ENCODE assay signal across 10 cellular contexts in the genomic region with DNA sequence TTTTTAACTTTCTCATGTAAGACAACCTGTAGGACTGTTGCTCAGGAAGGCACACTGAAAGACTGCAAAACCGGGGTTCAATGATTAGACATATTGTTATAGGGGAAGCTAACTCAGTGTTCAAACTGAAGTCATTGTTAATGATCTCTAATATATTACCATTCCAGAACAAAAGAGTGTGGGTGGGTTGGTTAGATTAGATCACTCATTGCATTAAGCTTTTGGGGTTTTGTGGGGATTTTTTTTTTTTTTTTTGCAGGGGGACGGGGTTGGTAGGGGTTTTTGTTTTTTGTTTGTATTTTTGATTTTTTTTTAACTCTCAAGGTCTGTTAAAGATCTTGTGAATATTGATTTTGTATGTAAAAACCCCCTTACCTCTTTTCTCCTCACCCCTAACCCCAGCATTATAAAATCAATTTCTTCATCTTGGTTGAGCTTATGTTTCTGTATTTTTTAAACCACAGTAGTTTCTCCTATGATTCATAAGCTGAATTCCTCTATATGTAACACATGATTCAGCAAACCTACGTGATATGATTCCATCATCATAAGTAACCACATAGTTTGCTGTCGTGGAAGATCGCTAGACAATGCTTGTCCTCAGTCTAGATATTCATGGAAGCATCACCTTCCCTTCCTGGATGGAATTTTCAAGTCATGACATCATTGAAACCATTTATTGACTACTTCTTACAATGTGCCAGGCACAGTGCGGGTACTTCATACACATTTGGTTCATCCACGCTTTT.
DNase-seq lines count a peak whose midpoint lies in the region; ATAC-seq, FAIRE-seq and TF ChIP-seq lines count a peak whose summit lies in the region.
"Had no signal": no experiment of that assay in that cellular context is flagged by ENCODE, and none has a peak within 500 bp of the region (broad histone marks: within the 10 kb centered on the region; RNA-seq: fewer than 3 reads in every experiment).

No MANE protein-coding gene starts in this region.

- no peak overlapping the region for H3K9ac ChIP-seq in K562 (ENCODE audit: insufficient read depth in 1 of 2, low read depth in 2 of 2, low read length in 2 of 2)

- no peaks in the 10 kb centered on the region for H3K9me3 Mint-ChIP-seq in activated naive CD4-positive, alpha-beta T cell treated with anti-CD3 and anti-CD28 coated beads, Interleukin-2, amount 50 U/mL, for 24 hours
- H3K9me3 Mint-ChIP-seq: activated naive CD8-positive, alpha-beta T cell treated with anti-CD3 and anti-CD28 coated beads, Interleukin-2, amount 10 ng/mL, durations not matched to agents 7 days and 5 days; CD4-positive, alpha-beta memory T cell had no signal

- no peak overlapping the region for H3K4me3 ChIP-seq in K562
- H3K4me3 ChIP-seq in H7 (ENCODE audit: insufficient read depth, low read depth, low read length) = no peak overlapping the region

- no peaks in the 10 kb centered on the region for H4K20me1 ChIP-seq in K562 (replicated peaks; ENCODE audit: control insufficient read depth, insufficient read depth, low read length)

- no peak overlapping the region for H2AFZ ChIP-seq in K562 (ENCODE audit: low read depth, low read length)

- POLR2A ChIA-PET in K562 (lab: Yijun Ruan, JAX) = interaction anchor here (0.6 kb wide), 1 partner anchor 21 kb away, joined by 3 read pairs; no protein-coding TSS in a partner anchor

- in situ Hi-C loops in K562 (cut with MboI) = no loop called here

- H3K27me3 ChIP-seq in K562 (ENCODE audit: control insufficient read depth in 2 of 2, insufficient read depth in 2 of 2, low read length in 2 of 2) (peaks cover 3 to 8% of the 10 kb centered on the region in 2 experiments; a peak in 3 of 5 replicates), H7 (ENCODE audit: control insufficient read depth, insufficient read depth, low read length) (no peaks in the 10 kb centered on the region)

- no peak for TF ChIP-seq POLR2A in K562 (conservative IDR thresholded peaks at IDR 0.05)

- H3K79me2 ChIP-seq in K562 (ENCODE audit: control insufficient read depth, insufficient read depth, low read length) = no peaks in the 10 kb centered on the region

- TF ChIP-seq EP300 in K562 (IDR thresholded peaks at IDR 0.05; ENCODE audit: low read length) = no peak

- 0% methylated on average over 7 of the region's 7 CpGs for WGBS in K562 (ENCODE audit: insufficient coverage, low coverage, missing lambda C conversion rate)

- H3K4me2 ChIP-seq in K562 (ENCODE audit: insufficient read depth, low read length) = no peak overlapping the region

- no peaks in the 10 kb centered on the region for H3K36me3 ChIP-seq in K562 (ENCODE audit: control insufficient read depth, insufficient read depth, low read length)
- H3K36me3 ChIP-seq in H7 (replicated peaks; ENCODE audit: control insufficient read depth, insufficient read depth, low read length) = no peaks in the 10 kb centered on the region

- DNase-seq in activated naive CD4-positive, alpha-beta T cell (lab: John Stamatoyannopoulos, UW) = no peak
- no peak for DNase-seq in K562 (ENCODE audit: extremely low read depth in 1 of 4, low spot score in 3 of 4)
- DNase-seq in stimulated activated naive CD8-positive, alpha-beta T cell treated with anti-CD3 and anti-CD28 coated beads, Interleukin-15, Interleukin-2, amounts not matched to agents 100 U/mL and 50 U/mL, for 24 hours = no peak
- DNase-seq in H7 = no peak
- no peak for DNase-seq in NCI-H146 (lab: John Stamatoyannopoulos, UW)
- DNase-seq in NCI-H345 treated with DMSO at 0.1 percent for 48 hours (lab: John Stamatoyannopoulos, UW; ENCODE audit: unreplicated experiment) = no peak
- DNase-seq: activated naive CD8-positive, alpha-beta T cell treated with anti-CD3 and anti-CD28 coated beads, Interleukin-2, amount 10 ng/mL, durations not matched to agents 7 days and 5 days; CD4-positive, alpha-beta memory T cell had no signal

- no peaks in the 10 kb centered on the region for H3K9me3 ChIP-seq in K562 (replicated peaks; ENCODE audit: control insufficient read depth, insufficient read depth, low read depth, low read length)

- intact Hi-C loops in K562 (cut with micrococcal nuclease) = no loop called here

- no peak for TF ChIP-seq CTCF in K562 (IDR thresholded peaks at IDR 0.05 in 2 of 3, conservative IDR thresholded peaks at IDR 0.05 in 1 of 3; ENCODE audit: insufficient read depth in 2 of 3, low read depth in 1 of 3, low read length in 3 of 3)

- CTCF ChIA-PET in K562 (lab: Yijun Ruan, JAX; ENCODE audit: low intra/inter-chr PET ratio) = no interaction called here

- H3K9me1 ChIP-seq in K562 (ENCODE audit: control insufficient read depth, insufficient read depth, low read length) = no peaks in the 10 kb centered on the region

- H3K4me1 ChIP-seq in K562 (replicated peaks in 1 of 2; ENCODE audit: control insufficient read depth in 2 of 2, insufficient read depth in 2 of 2, low read length in 2 of 2) = no peaks in the 10 kb centered on the region

- no peak for TF ChIP-seq RAD21 in K562 (CRISPR knock-in tag; conservative IDR thresholded peaks at IDR 0.05 in 1 of 2, IDR thresholded peaks at IDR 0.05 in 1 of 2)

- H3K27ac Mint-ChIP-seq in activated naive CD4-positive, alpha-beta T cell treated with anti-CD3 and anti-CD28 coated beads, Interleukin-2, amount 50 U/mL, for 24 hours = peak overlapping the region; percentile 8
- H3K27ac Mint-ChIP-seq: activated naive CD8-positive, alpha-beta T cell treated with anti-CD3 and anti-CD28 coated beads, Interleukin-2, amount 10 ng/mL, durations not matched to agents 7 days and 5 days had no signal

- no peaks in the 10 kb centered on the region for H3K27me3 Mint-ChIP-seq in activated naive CD4-positive, alpha-beta T cell treated with anti-CD3 and anti-CD28 coated beads, Interleukin-2, amount 50 U/mL, for 24 hours
- H3K27me3 Mint-ChIP-seq: activated naive CD8-positive, alpha-beta T cell treated with anti-CD3 and anti-CD28 coated beads, Interleukin-2, amount 10 ng/mL, durations not matched to agents 7 days and 5 days had no signal

- BruUV-seq in K562 (replicated peaks; lab: Mats Ljungman, UMichigan) = no TSS peak

- peaks cover 18% of the 10 kb centered on the region for H3K4me1 Mint-ChIP-seq in activated naive CD4-positive, alpha-beta T cell treated with anti-CD3 and anti-CD28 coated beads, Interleukin-2, amount 50 U/mL, for 24 hours

- no peak overlapping the region for H3K4me3 Mint-ChIP-seq in activated naive CD4-positive, alpha-beta T cell treated with anti-CD3 and anti-CD28 coated beads, Interleukin-2, amount 50 U/mL, for 24 hours
- H3K4me3 Mint-ChIP-seq: activated naive CD8-positive, alpha-beta T cell treated with anti-CD3 and anti-CD28 coated beads, Interleukin-2, amount 10 ng/mL, durations not matched to agents 7 days and 5 days; CD4-positive, alpha-beta memory T cell had no signal

- no peak overlapping the region for H3K27ac ChIP-seq in K562 (ENCODE audit: extremely low read depth, low read depth, low read length)

- H3K36me3 Mint-ChIP-seq in activated naive CD4-positive, alpha-beta T cell treated with anti-CD3 and anti-CD28 coated beads, Interleukin-2, amount 50 U/mL, for 24 hours = no peaks in the 10 kb centered on the region
- H3K36me3 Mint-ChIP-seq: activated naive CD8-positive, alpha-beta T cell treated with anti-CD3 and anti-CD28 coated beads, Interleukin-2, amount 10 ng/mL, durations not matched to agents 7 days and 5 days; CD4-positive, alpha-beta memory T cell had no signal

- peak; percentile 72 for ATAC-seq in HG03378 (IDR thresholded peaks at IDR 0.05; ENCODE audit: unreplicated experiment)
- ATAC-seq in K562 = no peak
- peak; percentile 90 for ATAC-seq in stimulated activated naive CD8-positive, alpha-beta T cell treated with anti-CD3 and anti-CD28 coated beads, Interleukin-15, Interleukin-2, amounts not matched to agents 100 U/mL and 50 U/mL, for 24 hours

- no peak for FAIRE-seq in K562 (lab: Jason Lieb, UNC)

TF ChIP-seq in K562, 482 proteins besides CTCF, POLR2A, EP300 and RAD21:
- TF ChIP-seq ZNF583 (CRISPR knock-in tag; IDR thresholded peaks at IDR 0.05) (no peak), NFE2 (IDR thresholded peaks at IDR 0.05; ENCODE audit: low read depth) (0 out of 2 replicates have a peak, but pooled peaks have one; percentile 5)
TF ChIP-seq in K562: peak in this region for 1.
